23 cellular contexts compared by ENCODE assay signal in the genomic region with DNA sequence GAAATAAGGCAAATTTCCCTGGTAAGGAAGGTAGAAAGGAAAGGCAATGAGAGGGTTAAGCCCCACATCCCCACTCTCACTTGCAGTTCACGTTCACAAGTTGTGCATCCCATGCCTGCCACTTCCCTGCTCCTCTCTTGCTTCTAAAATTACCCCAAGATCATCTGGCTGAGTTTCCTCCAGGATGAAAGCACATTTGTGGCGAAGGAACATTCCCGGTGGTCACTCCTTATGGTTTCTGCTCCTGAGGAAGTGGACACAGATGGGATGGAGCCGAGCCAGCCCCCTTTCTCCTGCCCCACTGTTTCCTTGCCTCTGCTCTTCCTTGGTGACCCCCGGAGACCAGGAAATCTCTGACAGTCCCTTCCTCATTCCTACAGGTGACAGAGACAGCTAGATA. TPM values are rescaled to one million over a fixed set of nuclear protein-coding genes. Genes with fewer than 3 reads are reported as not detected.
"Had no signal": no experiment of that assay in that cellular context is flagged by ENCODE, and none has a peak within 500 bp of the region (broad histone marks: within the 10 kb centered on the region; RNA-seq: fewer than 3 reads in every experiment).

No MANE protein-coding gene starts in this region.

- H3K4me3 Mint-ChIP-seq: mesothelial cell of epicardium, naive B cell, nephron, type B pancreatic cell had no signal

- H3K4me3 ChIP-seq: esophagus squamous epithelium, heart left ventricle, skin epidermis had no signal

- FAIRE-seq: islet of Langerhans, urothelium cell line had no signal

- H3K27me3 ChIP-seq: esophagus squamous epithelium, heart left ventricle, neutrophil had no signal

- H3K9me3 ChIP-seq: esophagus squamous epithelium, neutrophil had no signal

- H3K27me3 Mint-ChIP-seq: naive B cell had no signal

- H3K27ac Mint-ChIP-seq: mesothelial cell of epicardium, type B pancreatic cell had no signal

- H3K27ac ChIP-seq: esophagus squamous epithelium, heart left ventricle, neutrophil, skin epidermis had no signal

- DNase-seq: effector memory CD4-positive, alpha-beta T cell; esophagus squamous epithelium; foreskin melanocyte; heart left ventricle; hippocampal formation; kidney glomerular epithelial cell; mammary epithelial cell; naive B cell; posterior cingulate gyrus; stimulated activated CD4-positive, alpha-beta T cell treated with anti-CD3 and anti-CD28 coated beads, Interleukin-12 subunit alpha, Interleukin-12 subunit beta, amount 100 ng/mL, for 4 hours; stimulated activated naive CD4-positive, alpha-beta T cell treated with Interleukin-2 at 50 U/mL for 16 hours had no signal

- H3K36me3 ChIP-seq: esophagus squamous epithelium, heart left ventricle, neutrophil had no signal

- ATAC-seq: heart left ventricle, sciatic nerve had no signal

- H3K36me3 Mint-ChIP-seq: naive B cell, type B pancreatic cell had no signal

- H3K9me3 Mint-ChIP-seq: nephron, type B pancreatic cell had no signal

RNA-seq across cellular contexts. Expression of a gene that starts 37.5 kb away (rescaled TPM):
- total RNA-seq: epithelial cell of proximal tubule, heart left ventricle, lower leg skin, mammary epithelial cell, mesothelial cell of epicardium, osteocyte, pulmonary artery endothelial cell, sciatic nerve had no signal
- polyA plus RNA-seq: heart left ventricle, mammary epithelial cell had no signal
